In genomic region chr16:87461466-87461975, GRCh38 we compare ENCODE assay signal across 9 cellular contexts. TPM values are rescaled to one million over a fixed set of nuclear protein-coding genes. Genes with fewer than 3 reads are reported as not detected.
DNase-seq lines count a peak whose midpoint lies in the region; ATAC-seq and TF ChIP-seq lines count a peak whose summit lies in the region.
"Had no signal": no experiment of that assay in that cellular context is flagged by ENCODE, and none has a peak within 500 bp of the region (broad histone marks: within the 10 kb centered on the region; RNA-seq: fewer than 3 reads in every experiment).

No MANE protein-coding gene starts in this region.

- TF ChIP-seq CTCF in A673 (conservative IDR thresholded peaks at IDR 0.05; ENCODE audit: low read depth, low read length): no peak

- BruUV-seq in A673 (replicated peaks; lab: Mats Ljungman, UMichigan): no TSS peak

- peaks cover 13% of the 10 kb centered on the region for H3K36me3 ChIP-seq in A673 (ENCODE audit: insufficient read depth, low read length, poor library complexity, severe bottlenecking)

- POLR2A ChIA-PET in A673 (lab: Charles Lee; ENCODE audit: low non-redundant PET): no interaction called here
- POLR2A ChIA-PET in activated naive CD8-positive, alpha-beta T cell treated with anti-CD3 and anti-CD28 coated beads, Interleukin-2, amount 10 ng/mL, durations not matched to agents 7 days and 5 days (lab: Charles Lee): no interaction called here

- no peaks in the 10 kb centered on the region for H3K27me3 ChIP-seq in A673 (replicated peaks; ENCODE audit: insufficient read depth, low read depth, low read length, poor library complexity)

- ATAC-seq in GM18907 (IDR thresholded peaks at IDR 0.05; ENCODE audit: unreplicated experiment) (peak; percentile 46), HG02763 (IDR thresholded peaks at IDR 0.05; ENCODE audit: unreplicated experiment) (no peak)
- peak; percentile 31 for ATAC-seq in activated naive CD8-positive, alpha-beta T cell treated with anti-CD3 and anti-CD28 coated beads, Interleukin-2, amount 10 ng/mL, durations not matched to agents 7 days and 5 days (ENCODE audit: low read depth)

- H3K4me3 Mint-ChIP-seq in activated naive CD8-positive, alpha-beta T cell treated with anti-CD3 and anti-CD28 coated beads, Interleukin-2, amount 10 ng/mL, durations not matched to agents 7 days and 5 days: no peak overlapping the region
- H3K4me3 Mint-ChIP-seq: central memory CD8-positive, alpha-beta T cell had no signal

- DNase-seq in A673 (ENCODE audit: low spot score) (peak; percentile 42), NCI-H2107 (lab: John Stamatoyannopoulos, UW) (peak; percentile 87), hepatic stellate cell (ENCODE audit: low spot score) (peak; percentile 43), OCI-M2 (lab: John Stamatoyannopoulos, UW; ENCODE audit: unreplicated experiment) (no peak)
- no peak for DNase-seq in activated naive CD8-positive, alpha-beta T cell treated with anti-CD3 and anti-CD28 coated beads, Interleukin-2, amount 10 ng/mL, durations not matched to agents 7 days and 5 days
- DNase-seq in stimulated activated CD8-positive, alpha-beta memory T cell treated with anti-CD3 and anti-CD28 coated beads, Interleukin-4, amount 100 ng/mL, for 48 hours: peak; percentile 41

- H3K27me3 Mint-ChIP-seq in activated naive CD8-positive, alpha-beta T cell treated with anti-CD3 and anti-CD28 coated beads, Interleukin-2, amount 10 ng/mL, durations not matched to agents 7 days and 5 days: peaks cover 6% of the 10 kb centered on the region
- H3K27me3 Mint-ChIP-seq: central memory CD8-positive, alpha-beta T cell had no signal

- intact Hi-C loops in A673 (cut with micrococcal nuclease; ENCODE audit: unreplicated experiment): no loop called here

- peaks cover 57% of the 10 kb centered on the region for H3K4me1 ChIP-seq in A673 (ENCODE audit: insufficient read depth, low read length, poor library complexity, severe bottlenecking)

- no peak overlapping the region for H3K27ac ChIP-seq in A673 (ENCODE audit: low read depth, low read length, poor library complexity, severe bottlenecking)

- peaks cover 18% of the 10 kb centered on the region for H3K4me1 Mint-ChIP-seq in activated naive CD8-positive, alpha-beta T cell treated with anti-CD3 and anti-CD28 coated beads, Interleukin-2, amount 10 ng/mL, durations not matched to agents 7 days and 5 days

- no peaks in the 10 kb centered on the region for H3K9me3 Mint-ChIP-seq in activated naive CD8-positive, alpha-beta T cell treated with anti-CD3 and anti-CD28 coated beads, Interleukin-2, amount 10 ng/mL, durations not matched to agents 7 days and 5 days
- H3K9me3 Mint-ChIP-seq: central memory CD8-positive, alpha-beta T cell had no signal

- CTCF ChIA-PET in A673 (lab: Charles Lee): no interaction called here

- H3K4me3 ChIP-seq in A673 (ENCODE audit: low read depth, low read length, poor library complexity, severe bottlenecking): no peak overlapping the region

- no peak overlapping the region for H3K27ac Mint-ChIP-seq in activated naive CD8-positive, alpha-beta T cell treated with anti-CD3 and anti-CD28 coated beads, Interleukin-2, amount 10 ng/mL, durations not matched to agents 7 days and 5 days

- no peaks in the 10 kb centered on the region for H3K9me3 ChIP-seq in A673 (ENCODE audit: low read depth, low read length, poor library complexity, severe bottlenecking)

- no peaks in the 10 kb centered on the region for H3K36me3 Mint-ChIP-seq in activated naive CD8-positive, alpha-beta T cell treated with anti-CD3 and anti-CD28 coated beads, Interleukin-2, amount 10 ng/mL, durations not matched to agents 7 days and 5 days

RNA-seq across cellular contexts. Expression of gene ZCCHC14, which starts 31.3 kb away (rescaled TPM):
- 30.3 and 32.3 TPM in 2 replicates for total RNA-seq in A673 (2021)
- 1 to 10 TPM; 6.6 to 7.7 TPM for total RNA-seq in activated naive CD8-positive, alpha-beta T cell treated with anti-CD3 and anti-CD28 coated beads, Interleukin-2, amount 10 ng/mL, durations not matched to agents 7 days and 5 days

Comparison
In these comparisons a context has a peak if more than half of its experiments do, and no peak if none do; other contexts are left out.
1. DNase-seq: peak in A673 (single experiment), NCI-H2107 (single experiment), hepatic stellate cell (single experiment) and stimulated activated CD8-positive, alpha-beta memory T cell treated with anti-CD3 and anti-CD28 coated beads, Interleukin-4, amount 100 ng/mL, for 48 hours (single experiment); none in activated naive CD8-positive, alpha-beta T cell treated with anti-CD3 and anti-CD28 coated beads, Interleukin-2, amount 10 ng/mL, durations not matched to agents 7 days and 5 days (single experiment) and OCI-M2 (single experiment).